ENCODE assay signal across 27 cellular contexts in the genomic region with DNA sequence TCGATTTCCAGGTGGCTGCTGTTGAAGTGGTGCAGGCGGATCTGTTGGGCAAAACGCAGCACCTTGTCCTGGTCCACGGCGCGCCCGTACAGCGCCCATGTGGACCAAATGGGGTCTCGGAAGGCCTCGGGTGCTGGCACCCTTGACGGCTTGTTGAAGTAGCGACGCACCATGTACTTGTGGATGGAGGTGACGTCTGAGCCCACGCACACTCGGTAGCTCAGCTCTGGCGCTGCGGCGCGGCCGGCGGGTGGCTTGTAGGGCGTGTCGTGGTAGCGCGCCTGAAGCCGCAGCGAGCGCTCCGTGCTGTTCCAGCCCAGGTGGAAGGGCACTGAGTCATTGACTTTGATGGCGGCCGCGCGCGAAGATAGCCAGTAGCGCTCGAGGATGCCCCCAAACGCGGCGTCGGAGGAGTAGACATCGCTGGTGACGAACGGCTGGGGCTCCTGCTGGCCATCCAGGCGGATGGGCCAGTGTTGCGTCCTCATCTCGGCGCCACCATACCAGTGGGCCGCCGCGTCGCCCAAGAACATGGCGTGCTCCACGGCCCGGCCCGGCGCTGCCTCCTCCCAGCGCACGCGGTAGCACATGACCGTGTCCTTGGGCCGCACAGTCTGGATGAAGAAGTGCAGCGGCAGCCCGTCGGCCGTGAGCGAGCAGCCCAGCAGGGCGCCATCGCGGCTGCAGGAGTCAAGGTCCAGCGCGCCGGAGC.
"Had no signal": no experiment of that assay in that cellular context is flagged by ENCODE, and none has a peak within 500 bp of the region (broad histone marks: within the 10 kb centered on the region; RNA-seq: fewer than 3 reads in every experiment).

No MANE protein-coding gene starts in this region.

- H3K36me3 ChIP-seq: colonic mucosa, ovary had no signal

- H3K4me3 Mint-ChIP-seq: activated CD8-positive, alpha-beta T cell treated with anti-CD3 and anti-CD28 coated beads for 36 hours; T-helper 17 cell had no signal

- H3K27ac Mint-ChIP-seq: activated CD8-positive, alpha-beta T cell treated with anti-CD3 and anti-CD28 coated beads for 36 hours; activated T-helper 2 cell treated with anti-CD3 and anti-CD28 coated beads, Interferon-gamma antibody, Interleukin-2, Interleukin-4, amounts not matched to agents 10 μg/mL and 5 μg/mL and 100 μg/mL, durations not matched to agents 14 hours and 24 hours and 36 hours; natural killer cell treated with Interleukin-12 subunit alpha and Interleukin-12 subunit beta and Interleukin-15 and Interleukin-18, amount 100 ng/mL, for 72 hours; stimulated activated naive B cell treated with anti-CD40 and anti-IgM and Interleukin-4, amounts not matched to agents 10 μg/mL and 1 μg/mL and 100 μg/mL, for 72 hours; T-helper 17 cell had no signal

- H3K4me1 ChIP-seq: colonic mucosa had no signal

- H3K9me3 Mint-ChIP-seq: activated T-helper 2 cell treated with anti-CD3 and anti-CD28 coated beads, Interferon-gamma antibody, Interleukin-2, Interleukin-4, amounts not matched to agents 10 μg/mL and 5 μg/mL and 100 μg/mL, durations not matched to agents 14 hours and 24 hours and 36 hours; central memory CD8-positive, alpha-beta T cell; natural killer cell treated with Interleukin-12 subunit alpha and Interleukin-12 subunit beta and Interleukin-15 and Interleukin-18, amount 100 ng/mL, for 72 hours had no signal

- H3K4me3 ChIP-seq: colonic mucosa, mucosa of descending colon, ovary, smooth muscle cell, tibial artery had no signal

- ATAC-seq: activated CD8-positive, alpha-beta T cell treated with anti-CD3 and anti-CD28 coated beads for 36 hours; activated naive CD4-positive, alpha-beta T cell treated with anti-CD3 and anti-CD28 coated beads, Interleukin-2, amount 50 U/mL, for 72 hours; mucosa of descending colon; stimulated activated naive B cell treated with anti-CD40 and anti-IgM and Interleukin-4, amounts not matched to agents 10 μg/mL and 1 μg/mL and 100 μg/mL, for 72 hours; T-helper 17 cell had no signal

- H3K27ac ChIP-seq: colonic mucosa, dorsolateral prefrontal cortex, ovary, stomach, tibial artery had no signal

- H3K27me3 ChIP-seq: colonic mucosa, dorsolateral prefrontal cortex, ovary had no signal

- H3K4me2 ChIP-seq: smooth muscle cell had no signal

- H3K36me3 Mint-ChIP-seq: natural killer cell treated with Interleukin-12 subunit alpha and Interleukin-12 subunit beta and Interleukin-15 and Interleukin-18, amount 100 ng/mL, for 72 hours had no signal

- DNase-seq: activated CD4-positive, alpha-beta T cell treated with anti-CD3 and anti-CD28 coated beads for 1 hour; activated CD4-positive, alpha-beta T cell treated with anti-CD3 and anti-CD28 coated beads, Interleukin-2, amount 50 U/mL, for 1 hour; activated CD8-positive, alpha-beta T cell treated with anti-CD3 and anti-CD28 coated beads for 36 hours; activated naive CD4-positive, alpha-beta T cell; activated T-cell treated with anti-CD3 and anti-CD28 coated beads, Interleukin-2, amount 50 U/mL, for 48 hours; colonic mucosa; dorsolateral prefrontal cortex; effector memory CD4-positive, alpha-beta T cell; erythroblast; head of caudate nucleus; hypothalamus; mucosa of descending colon; ovary; stimulated activated CD4-positive, alpha-beta T cell treated with anti-CD3 and anti-CD28 coated beads, Interleukin-15, amount 100 ng/mL, for 24 hours; stimulated activated CD4-positive, alpha-beta T cell treated with anti-CD3 and anti-CD28 coated beads, Interleukin-2, amount 100 ng/mL, for 24 hours; stimulated activated naive B cell treated with anti-CD40 and anti-IgM and Interleukin-4, amounts not matched to agents 10 μg/mL and 1 μg/mL and 100 μg/mL, for 72 hours; stomach; T-helper 17 cell; T1000; tibial artery had no signal

- H3K9me3 ChIP-seq: colonic mucosa, mucosa of descending colon, stomach had no signal

- FAIRE-seq: bronchial epithelial cell had no signal

- H3K27me3 Mint-ChIP-seq: activated CD8-positive, alpha-beta T cell treated with anti-CD3 and anti-CD28 coated beads for 36 hours; central memory CD8-positive, alpha-beta T cell; natural killer cell treated with Interleukin-12 subunit alpha and Interleukin-12 subunit beta and Interleukin-15 and Interleukin-18, amount 100 ng/mL, for 72 hours; progenitor cell of endocrine pancreas; stimulated activated naive B cell treated with anti-CD40 and anti-IgM and Interleukin-4, amounts not matched to agents 10 μg/mL and 1 μg/mL and 100 μg/mL, for 72 hours; T-helper 17 cell had no signal
